13 cellular contexts compared by ENCODE assay signal in the genomic region with DNA sequence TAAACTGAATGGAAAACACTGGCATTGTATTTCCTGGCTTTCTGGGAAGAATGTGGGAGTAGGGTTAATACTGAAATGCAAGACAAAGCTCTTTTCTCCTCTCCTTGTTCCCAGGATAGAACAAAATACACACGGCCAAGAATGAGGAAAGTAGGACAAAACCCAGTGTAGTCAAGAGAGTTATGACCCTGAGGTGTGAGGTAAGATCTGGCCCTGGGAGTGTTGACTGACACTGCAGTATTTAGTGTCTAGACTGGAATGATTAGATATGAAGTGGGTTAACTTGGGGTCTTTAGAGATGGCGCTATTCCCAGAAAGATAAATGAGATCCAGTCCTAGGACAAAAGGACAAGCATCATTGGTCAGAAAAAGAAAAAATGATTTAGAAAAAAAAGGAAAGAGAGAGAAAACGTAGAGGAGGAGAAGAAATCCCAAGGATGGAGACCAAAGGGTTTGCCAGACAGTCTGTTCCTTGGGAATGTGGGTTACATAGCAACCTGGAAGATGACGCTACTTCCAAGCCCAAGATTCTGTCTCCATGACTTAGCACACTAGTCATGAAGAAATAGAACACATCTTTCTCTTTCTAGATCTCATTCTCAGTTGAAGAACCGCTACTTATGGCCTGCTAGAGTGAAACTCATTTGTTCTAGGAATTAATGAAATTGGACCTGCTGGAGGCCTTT.
DNase-seq lines count a peak whose midpoint lies in the region; ATAC-seq and TF ChIP-seq lines count a peak whose summit lies in the region.
"Had no signal": no experiment of that assay in that cellular context is flagged by ENCODE, and none has a peak within 500 bp of the region (broad histone marks: within the 10 kb centered on the region; RNA-seq: fewer than 3 reads in every experiment).

No MANE protein-coding gene starts in this region.

- peaks cover 1% of the 10 kb centered on the region for H3K4me1 Mint-ChIP-seq in mesothelial cell of epicardium

- H3K27me3 Mint-ChIP-seq in mesothelial cell of epicardium (ENCODE audit: low read depth): no peaks in the 10 kb centered on the region
- H3K27me3 Mint-ChIP-seq: CD4-positive, CD25-positive, alpha-beta regulatory T cell had no signal

- H3K4me3 ChIP-seq in fibroblast of pulmonary artery (replicated peaks; ENCODE audit: low read depth, low read length): no peak overlapping the region
- H3K4me3 ChIP-seq: BLaER1 treated with 17β-estradiol and CSF1 and Interleukin-3, amounts not matched to agents 10 nM and 100 nM had no signal

- TF ChIP-seq CTCF in fibroblast of pulmonary artery (IDR thresholded peaks at IDR 0.05; ENCODE audit: low read length, missing control alignments): no peak
- no peak for TF ChIP-seq CTCF in mesothelial cell of epicardium (IDR thresholded peaks at IDR 0.05; ENCODE audit: unreplicated experiment)

- DNase-seq in amniotic epithelial cell (ENCODE audit: low read depth) (peak; percentile 5), fibroblast of pulmonary artery (ENCODE audit: low read depth) (peak; percentile 22), left cardiac atrium (peak; percentile 21), mesothelial cell of epicardium (ENCODE audit: low spot score in 2 of 2, unreplicated experiment in 2 of 2) (no peak), NCI-H1105 treated with DMSO at 0.1 percent for 48 hours (lab: John Stamatoyannopoulos, UW) (no peak), NCI-H345 (lab: John Stamatoyannopoulos, UW) (no peak)
- DNase-seq: ACHN; CD4-positive, CD25-positive, alpha-beta regulatory T cell; GOT3; H9 had no signal

- ATAC-seq in left cardiac atrium: peak; percentile 97 to 99
- no peak for ATAC-seq in HG03097 (IDR thresholded peaks at IDR 0.05; ENCODE audit: low FRiP score, unreplicated experiment)
- ATAC-seq: HepG2 had no signal

- H3K4me3 Mint-ChIP-seq in mesothelial cell of epicardium: no peak overlapping the region
- H3K4me3 Mint-ChIP-seq: CD4-positive, CD25-positive, alpha-beta regulatory T cell; H9 had no signal

- H3K9me3 Mint-ChIP-seq in mesothelial cell of epicardium: peaks cover 10% of the 10 kb centered on the region
- H3K9me3 Mint-ChIP-seq: H9 had no signal

- intact Hi-C loops in left cardiac atrium (cut with DNase I): no loop called here

- H3K27ac Mint-ChIP-seq in mesothelial cell of epicardium: peak overlapping the region; percentile 1
- H3K27ac Mint-ChIP-seq: CD4-positive, CD25-positive, alpha-beta regulatory T cell; H9 had no signal

- H3K36me3 Mint-ChIP-seq in mesothelial cell of epicardium: no peaks in the 10 kb centered on the region
- H3K36me3 Mint-ChIP-seq: CD4-positive, CD25-positive, alpha-beta regulatory T cell had no signal

Comparison
In these comparisons a context has a peak if more than half of its experiments do, and no peak if none do; other contexts are left out.
1. DNase-seq: peak in amniotic epithelial cell (single experiment), fibroblast of pulmonary artery (single experiment) and left cardiac atrium (single experiment); none in mesothelial cell of epicardium (0 of 2), NCI-H1105 treated with DMSO at 0.1 percent for 48 hours (single experiment) and NCI-H345 (single experiment).